8 cellular contexts compared by ENCODE assay signal in genomic region chr3:113695818-113696645, GRCh38. TPM values are rescaled to one million over a fixed set of nuclear protein-coding genes. Genes with fewer than 3 reads are reported as not detected.
DNase-seq lines count a peak whose midpoint lies in the region; ATAC-seq and TF ChIP-seq lines count a peak whose summit lies in the region.

TSS of gene USF3 (minus strand) at chr3:113696642. CDS start at chr3:113674878, 21,764 bp downstream.

- H3K9ac ChIP-seq in stomach smooth muscle (ENCODE audit: low read length in 2 of 2): peak within 1 kb of the TSS; percentile 80 to 98

- H3K4me3 ChIP-seq in fibroblast of villous mesenchyme (ENCODE audit: low read depth, low read length) (peak within 1 kb of the TSS; percentile 76), stomach smooth muscle (ENCODE audit: low read length in 2 of 2) (peak within 1 kb of the TSS; percentile 84 to 100)

- peak within 1 kb of the TSS; percentile 99 for H3K27ac Mint-ChIP-seq in neural crest cell (ENCODE audit: unreplicated experiment)

- H3K4me1 ChIP-seq in stomach smooth muscle (ENCODE audit: control insufficient read depth, insufficient read depth, low read length): peaks cover 9% of the 10 kb centered on the region

- peaks cover 18% of the 10 kb centered on the region for H3K4me1 Mint-ChIP-seq in neural crest cell

- peak within 1 kb of the TSS; percentile 76 for H3K27ac ChIP-seq in stomach smooth muscle (ENCODE audit: low read length)

- ATAC-seq in GM19468 (IDR thresholded peaks at IDR 0.05; ENCODE audit: extremely low read depth, unreplicated experiment): peak; percentile 19

- H3K9me3 Mint-ChIP-seq in neural crest cell: no peaks in the 10 kb centered on the region

- H3K9me3 ChIP-seq in stomach smooth muscle (ENCODE audit: control insufficient read depth in 2 of 2, low read length in 2 of 2): no peaks in the 10 kb centered on the region

- H3K27me3 ChIP-seq in stomach smooth muscle (ENCODE audit: control insufficient read depth in 1 of 2, insufficient read depth in 2 of 2, low read length in 2 of 2): no peaks in the 10 kb centered on the region

- in situ Hi-C loops in Caki2 (cut with HindIII; ENCODE audit: low pct_unique_long_range_greater_than_20kb, low sequenced_read_pairs): no loop called here

- peak within 1 kb of the TSS; percentile 95 for H3K4me3 Mint-ChIP-seq in neural crest cell

- no peaks in the 10 kb centered on the region for H3K27me3 Mint-ChIP-seq in neural crest cell (ENCODE audit: low read depth)

- DNase-seq in Caki2 (ENCODE audit: low read depth) (peak; percentile 63), HPDE6-E6E7 (ENCODE audit: extremely low spot score) (peak; percentile 78), RKO (ENCODE audit: low spot score) (peak; percentile 75), fibroblast of villous mesenchyme (ENCODE audit: low read depth) (peak; percentile 55), neural crest cell (ENCODE audit: low read depth, low spot score) (no peak)
- DNase-seq in activated T-helper 1 cell treated with anti-CD3 and anti-CD28 coated beads, Interleukin-2, amount 50 U/mL, for 16 hours (ENCODE audit: low read depth in 1 of 2, low spot score in 1 of 2): peak; percentile 61 to 73

- TF ChIP-seq CTCF in fibroblast of villous mesenchyme (IDR thresholded peaks at IDR 0.05; ENCODE audit: insufficient read depth, low read depth, low read length): no peak
- no peak for TF ChIP-seq CTCF in neural crest cell (conservative IDR thresholded peaks at IDR 0.05)

- no peaks in the 10 kb centered on the region for H3K36me3 ChIP-seq in stomach smooth muscle (ENCODE audit: control insufficient read depth in 2 of 2, insufficient read depth in 2 of 2, low read length in 2 of 2)

- no peaks in the 10 kb centered on the region for H3K36me3 Mint-ChIP-seq in neural crest cell (ENCODE audit: low read depth)

RNA-seq across cellular contexts. Expression of gene USF3, which starts in this region (rescaled TPM):
- total RNA-seq in Caki2 (2014; rRNA removed; shearing (Covaris generic); ENCODE audit: low replicate concordance): 0.44 and 1.3 TPM in 2 replicates
- total RNA-seq in fibroblast of villous mesenchyme (7.7 and 12.5 TPM in 2 replicates), neural crest cell (18.3 and 19.7 TPM in 2 replicates)
